In genomic region chr3:52663098-52663497, GRCh38 we compare ENCODE assay signal across 28 cellular contexts.
"Had no signal": no experiment of that assay in that cellular context is flagged by ENCODE, and none has a peak within 500 bp of the region (broad histone marks: within the 10 kb centered on the region; RNA-seq: fewer than 3 reads in every experiment).

No MANE protein-coding gene starts in this region.

- DNase-seq: activated CD4-positive, alpha-beta memory T cell treated with anti-CD3 and anti-CD28 coated beads for 36 hours; activated CD4-positive, alpha-beta T cell treated with anti-CD3 and anti-CD28 coated beads for 36 hours; activated CD4-positive, alpha-beta T cell treated with anti-CD3 and anti-CD28 coated beads, Interleukin-2, amount 10 ng/mL, durations not matched to agents 24 days and 14 days; activated CD4-positive, CD25-positive, alpha-beta regulatory T cell; activated CD4-positive, CD25-positive, alpha-beta regulatory T cell treated with anti-CD3 and anti-CD28 coated beads, Interleukin-2, amount 50 U/mL, for 72 hours; activated CD8-positive, alpha-beta memory T cell treated with anti-CD3 and anti-CD28 coated beads, Interleukin-2, amount 10 ng/mL, durations not matched to agents 7 days and 5 days; activated CD8-positive, alpha-beta memory T cell treated with anti-CD3 and anti-CD28 coated beads, Interleukin-2, amount 50 U/mL, for 4 hours; activated CD8-positive, alpha-beta T cell treated with anti-CD3 and anti-CD28 coated beads, Interleukin-2, amount 10 ng/mL, durations not matched to agents 7 days and 5 days; activated effector memory CD4-positive, alpha-beta T cell treated with Interleukin-2 at 50 U/mL for 16 hours; activated gamma-delta T cell treated with Interleukin-2 at 50 U/mL for 16 hours; activated naive CD4-positive, alpha-beta T cell treated with anti-CD3 and anti-CD28 coated beads, Interleukin-2, amount 50 U/mL, for 16 hours; activated naive CD4-positive, alpha-beta T cell treated with Interleukin-2 at 50 U/mL for 16 hours; activated T-cell treated with anti-CD3 and anti-CD28 coated beads, Interleukin-2, amount 50 U/mL, for 1 hour; amniotic stem cell; anterior cingulate cortex; brain microvascular endothelial cell; dorsolateral prefrontal cortex; effector memory CD4-positive, alpha-beta T cell; endodermal cell; foreskin fibroblast; T-helper 1 cell; T-helper 2 cell had no signal

- H3K27ac ChIP-seq: brain microvascular endothelial cell, coronary artery, dorsolateral prefrontal cortex had no signal

- H3K27me3 Mint-ChIP-seq: activated CD4-positive, alpha-beta memory T cell treated with anti-CD3 and anti-CD28 coated beads for 36 hours; activated CD4-positive, alpha-beta T cell treated with anti-CD3 and anti-CD28 coated beads for 36 hours; activated CD4-positive, alpha-beta T cell treated with anti-CD3 and anti-CD28 coated beads, Interleukin-2, amount 10 ng/mL, durations not matched to agents 24 days and 14 days; activated CD8-positive, alpha-beta memory T cell treated with anti-CD3 and anti-CD28 coated beads, Interleukin-2, amount 10 ng/mL, durations not matched to agents 7 days and 5 days; activated naive CD8-positive, alpha-beta T cell; activated T-helper 17 cell treated with anti-CD3 and anti-CD28 coated beads, Interleukin-2, amount 50 U/mL, for 72 hours; central memory CD8-positive, alpha-beta T cell; dendritic cell treated with granulocyte-macrophage colony-stimulating factor and Interleukin-4, amounts not matched to agents 40 ng/mL and 50 ng/mL, for 4 days had no signal

- H3K27ac Mint-ChIP-seq: activated CD4-positive, alpha-beta memory T cell treated with anti-CD3 and anti-CD28 coated beads for 36 hours; activated CD4-positive, alpha-beta T cell treated with anti-CD3 and anti-CD28 coated beads for 36 hours; activated CD4-positive, alpha-beta T cell treated with anti-CD3 and anti-CD28 coated beads, Interleukin-2, amount 10 ng/mL, durations not matched to agents 24 days and 14 days; activated CD8-positive, alpha-beta memory T cell treated with anti-CD3 and anti-CD28 coated beads, Interleukin-2, amount 10 ng/mL, durations not matched to agents 7 days and 5 days; activated CD8-positive, alpha-beta T cell treated with anti-CD3 and anti-CD28 coated beads, Interleukin-2, amount 10 ng/mL, durations not matched to agents 7 days and 5 days; activated naive CD8-positive, alpha-beta T cell; activated T-helper 17 cell treated with anti-CD3 and anti-CD28 coated beads, Interleukin-2, amount 50 U/mL, for 72 hours; dendritic cell treated with granulocyte-macrophage colony-stimulating factor and Interleukin-4, amounts not matched to agents 40 ng/mL and 50 ng/mL, for 4 days; endodermal cell had no signal

- H3K4me3 ChIP-seq: coronary artery, dorsolateral prefrontal cortex had no signal

- H3K4me1 Mint-ChIP-seq: activated CD8-positive, alpha-beta memory T cell treated with anti-CD3 and anti-CD28 coated beads, Interleukin-2, amount 10 ng/mL, durations not matched to agents 7 days and 5 days; activated T-helper 17 cell treated with anti-CD3 and anti-CD28 coated beads, Interleukin-2, amount 50 U/mL, for 72 hours; central memory CD8-positive, alpha-beta T cell had no signal

- H3K4me3 Mint-ChIP-seq: activated CD4-positive, alpha-beta memory T cell treated with anti-CD3 and anti-CD28 coated beads for 36 hours; activated CD4-positive, alpha-beta T cell treated with anti-CD3 and anti-CD28 coated beads for 36 hours; activated CD4-positive, alpha-beta T cell treated with anti-CD3 and anti-CD28 coated beads, Interleukin-2, amount 10 ng/mL, durations not matched to agents 24 days and 14 days; activated CD8-positive, alpha-beta memory T cell treated with anti-CD3 and anti-CD28 coated beads, Interleukin-2, amount 10 ng/mL, durations not matched to agents 7 days and 5 days; activated CD8-positive, alpha-beta T cell treated with anti-CD3 and anti-CD28 coated beads, Interleukin-2, amount 10 ng/mL, durations not matched to agents 7 days and 5 days; activated naive CD8-positive, alpha-beta T cell; activated T-helper 17 cell treated with anti-CD3 and anti-CD28 coated beads, Interleukin-2, amount 50 U/mL, for 72 hours; central memory CD8-positive, alpha-beta T cell; dendritic cell treated with granulocyte-macrophage colony-stimulating factor and Interleukin-4, amounts not matched to agents 40 ng/mL and 50 ng/mL, for 4 days; endodermal cell had no signal

- ATAC-seq: activated CD4-positive, alpha-beta T cell treated with anti-CD3 and anti-CD28 coated beads for 36 hours; activated CD8-positive, alpha-beta memory T cell treated with anti-CD3 and anti-CD28 coated beads, Interleukin-2, amount 10 ng/mL, durations not matched to agents 7 days and 5 days; activated CD8-positive, alpha-beta T cell treated with anti-CD3 and anti-CD28 coated beads, Interleukin-2, amount 10 ng/mL, durations not matched to agents 7 days and 5 days; activated T-helper 17 cell treated with anti-CD3 and anti-CD28 coated beads, Interleukin-2, amount 50 U/mL, for 72 hours; esophagus mucosa had no signal

- H3K9me3 Mint-ChIP-seq: activated CD4-positive, alpha-beta memory T cell treated with anti-CD3 and anti-CD28 coated beads for 36 hours; activated CD4-positive, alpha-beta T cell treated with anti-CD3 and anti-CD28 coated beads, Interleukin-2, amount 10 ng/mL, durations not matched to agents 24 days and 14 days; activated T-helper 17 cell treated with anti-CD3 and anti-CD28 coated beads, Interleukin-2, amount 50 U/mL, for 72 hours; central memory CD8-positive, alpha-beta T cell; dendritic cell treated with granulocyte-macrophage colony-stimulating factor and Interleukin-4, amounts not matched to agents 40 ng/mL and 50 ng/mL, for 4 days; endodermal cell had no signal

- H3K27me3 ChIP-seq: brain microvascular endothelial cell, dorsolateral prefrontal cortex had no signal
